ENCODE assay signal across 9 cellular contexts in genomic region chr1:50976111-50976889, GRCh38. TPM values are rescaled to one million over a fixed set of nuclear protein-coding genes. Genes with fewer than 3 reads are reported as not detected.
DNase-seq lines count a peak whose midpoint lies in the region; ATAC-seq and TF ChIP-seq lines count a peak whose summit lies in the region.
"Had no signal": no experiment of that assay in that cellular context is flagged by ENCODE, and none has a peak within 500 bp of the region (broad histone marks: within the 10 kb centered on the region; RNA-seq: fewer than 3 reads in every experiment).

No MANE protein-coding gene starts in this region.

- H3K36me3 Mint-ChIP-seq in glutamatergic neuron (ENCODE audit: unreplicated experiment), result no peaks in the 10 kb centered on the region
- peaks cover 17% of the 10 kb centered on the region for H3K36me3 Mint-ChIP-seq in stimulated activated naive CD8-positive, alpha-beta T cell treated with anti-CD3 and anti-CD28 coated beads, Interleukin-15, Interleukin-2, amounts not matched to agents 100 ng/mL and 50 ng/mL, for 24 hours (ENCODE audit: low read depth)

- H3K27ac ChIP-seq in WERI-Rb-1, result peak overlapping the region; percentile 99
- H3K27ac ChIP-seq: cardiac muscle cell had no signal

- no peaks in the 10 kb centered on the region for H3K9me2 ChIP-seq in Loucy (replicated peaks; ENCODE audit: low read depth, low read length)

- no peak overlapping the region for H3K27ac Mint-ChIP-seq in glutamatergic neuron (ENCODE audit: unreplicated experiment)
- H3K27ac Mint-ChIP-seq in stimulated activated naive CD8-positive, alpha-beta T cell treated with anti-CD3 and anti-CD28 coated beads, Interleukin-15, Interleukin-2, amounts not matched to agents 100 ng/mL and 50 ng/mL, for 24 hours, result peak overlapping the region; percentile 9

- H3K79me2 ChIP-seq in Loucy (ENCODE audit: insufficient read depth, low read length), result peaks cover 99% of the 10 kb centered on the region

- H3K9me3 Mint-ChIP-seq in glutamatergic neuron (ENCODE audit: unreplicated experiment), result peaks cover 9% of the 10 kb centered on the region
- no peaks in the 10 kb centered on the region for H3K9me3 Mint-ChIP-seq in stimulated activated naive CD8-positive, alpha-beta T cell treated with anti-CD3 and anti-CD28 coated beads, Interleukin-15, Interleukin-2, amounts not matched to agents 100 ng/mL and 50 ng/mL, for 24 hours

- peaks cover 6% of the 10 kb centered on the region for H3K4me1 Mint-ChIP-seq in glutamatergic neuron (ENCODE audit: low read depth, unreplicated experiment)
- peaks cover 29% of the 10 kb centered on the region for H3K4me1 Mint-ChIP-seq in stimulated activated naive CD8-positive, alpha-beta T cell treated with anti-CD3 and anti-CD28 coated beads, Interleukin-15, Interleukin-2, amounts not matched to agents 100 ng/mL and 50 ng/mL, for 24 hours (ENCODE audit: low read depth)

- H3K9me3 ChIP-seq in Loucy (ENCODE audit: insufficient read depth, low read depth, low read length) (no peaks in the 10 kb centered on the region), WERI-Rb-1 (ENCODE audit: severe bottlenecking) (no peaks in the 10 kb centered on the region)

- peaks cover 51% of the 10 kb centered on the region for H3K4me1 ChIP-seq in Loucy (ENCODE audit: insufficient read depth, low read length, poor library complexity, severe bottlenecking)

- H3K9ac ChIP-seq in Loucy (ENCODE audit: low read depth, low read length, poor library complexity, severe bottlenecking), result peak overlapping the region; percentile 96

- no peak for ATAC-seq in GM18870 (IDR thresholded peaks at IDR 0.05; ENCODE audit: unreplicated experiment)

- TF ChIP-seq CTCF in Loucy (conservative IDR thresholded peaks at IDR 0.05; ENCODE audit: low read length), result no peak
- TF ChIP-seq CTCF in WERI-Rb-1 (IDR thresholded peaks at IDR 0.05; ENCODE audit: low read depth, low read length), result no peak
- no peak for TF ChIP-seq CTCF in glutamatergic neuron (IDR thresholded peaks at IDR 0.05; ENCODE audit: partially characterized antibody, unreplicated experiment)
- no peak for TF ChIP-seq CTCF in GM13976 (IDR thresholded peaks at IDR 0.05; ENCODE audit: borderline replicate concordance, control extremely low read depth, extremely low read depth, insufficient read depth, missing control alignments)

- H4K20me1 ChIP-seq in Loucy (ENCODE audit: insufficient read depth, low read length, poor library complexity, severe bottlenecking), result peaks cover 42% of the 10 kb centered on the region

- H3K4me2 ChIP-seq in Loucy (ENCODE audit: low read depth, low read length, poor library complexity, severe bottlenecking), result peak overlapping the region; percentile 89

- H3F3A ChIP-seq in Loucy (ENCODE audit: low read depth), result peaks cover 13% of the 10 kb centered on the region

- DNase-seq in activated naive CD4-positive, alpha-beta T cell treated with Interleukin-2 at 50 U/mL for 16 hours, result peak; percentile 7
- DNase-seq in activated naive CD4-positive, alpha-beta T cell (lab: John Stamatoyannopoulos, UW), result no peak
- peak; percentile 40 for DNase-seq in WERI-Rb-1
- DNase-seq in glutamatergic neuron, result no peak
- DNase-seq in GM13976 (ENCODE audit: low spot score), result no peak

- H3K27me3 ChIP-seq in Loucy (ENCODE audit: insufficient read depth, low read length, poor library complexity, severe bottlenecking) (no peaks in the 10 kb centered on the region), WERI-Rb-1 (ENCODE audit: insufficient read depth, low read depth, severe bottlenecking) (no peaks in the 10 kb centered on the region)

- in situ Hi-C loops in GM13976 (cut with MboI; ENCODE audit: low sequenced_read_pairs, unreplicated experiment), result no loop called here

- peak overlapping the region; percentile 74 for H3K4me3 Mint-ChIP-seq in glutamatergic neuron (ENCODE audit: unreplicated experiment)
- H3K4me3 Mint-ChIP-seq in stimulated activated naive CD8-positive, alpha-beta T cell treated with anti-CD3 and anti-CD28 coated beads, Interleukin-15, Interleukin-2, amounts not matched to agents 100 ng/mL and 50 ng/mL, for 24 hours, result peak overlapping the region; percentile 81

- peak overlapping the region; percentile 85 for H3K4me3 ChIP-seq in Loucy (ENCODE audit: low read length, poor library complexity, severe bottlenecking)
- peak overlapping the region; percentile 91 for H3K4me3 ChIP-seq in WERI-Rb-1 (ENCODE audit: low read depth, low read length)

- H2AFZ ChIP-seq in Loucy (ENCODE audit: low read length), result no peak overlapping the region

- H3K27me3 Mint-ChIP-seq in glutamatergic neuron (ENCODE audit: unreplicated experiment), result peaks cover 31% of the 10 kb centered on the region
- H3K27me3 Mint-ChIP-seq in stimulated activated naive CD8-positive, alpha-beta T cell treated with anti-CD3 and anti-CD28 coated beads, Interleukin-15, Interleukin-2, amounts not matched to agents 100 ng/mL and 50 ng/mL, for 24 hours, result peaks cover 47% of the 10 kb centered on the region

- H3K36me3 ChIP-seq in Loucy (ENCODE audit: insufficient read depth, low read length) (peaks cover 35% of the 10 kb centered on the region), WERI-Rb-1 (peaks cover 45% of the 10 kb centered on the region)
- H3K36me3 ChIP-seq: cardiac muscle cell had no signal

RNA-seq across cellular contexts. Expression of gene CDKN2C, which starts 6.3 kb away (rescaled TPM):
- 1.3 TPM for total RNA-seq in glutamatergic neuron (ENCODE audit: unreplicated experiment)

RNA-seq across cellular contexts. Expression of gene FAF1, which starts 16.2 kb away (rescaled TPM):
- 57.3 TPM for total RNA-seq in glutamatergic neuron (ENCODE audit: unreplicated experiment)

Comparison
In these comparisons a context has a peak if more than half of its experiments do, and no peak if none do; other contexts are left out.
1. DNase-seq: peak in activated naive CD4-positive, alpha-beta T cell treated with Interleukin-2 at 50 U/mL for 16 hours (single experiment) and WERI-Rb-1 (single experiment); none in activated naive CD4-positive, alpha-beta T cell (0 of 4), glutamatergic neuron (single experiment) and GM13976 (single experiment).